Comparison of ENCODE assay signal across 8 cellular contexts in genomic region chr20:34675993-34676641, GRCh38. TPM values are rescaled to one million over a fixed set of nuclear protein-coding genes. Genes with fewer than 3 reads are reported as not detected.
DNase-seq lines count a peak whose midpoint lies in the region; ATAC-seq and TF ChIP-seq lines count a peak whose summit lies in the region.

No MANE protein-coding gene starts in this region.

- POLR2A ChIA-PET in BJ (lab: Charles Lee), result no interaction called here

- peak overlapping the region; percentile 82; the same call in 1 of the 2 replicates for H2AFZ ChIP-seq in KMS-11 (ENCODE audit: low read depth)

- H3K9ac ChIP-seq in KMS-11, result peak overlapping the region; percentile 89; the same call in 1 of the 2 replicates

- peak overlapping the region; percentile 87 to 99 (median 98) for H3K27ac Mint-ChIP-seq in naive B cell

- H3K27me3 Mint-ChIP-seq in naive B cell, result no peaks in the 10 kb centered on the region

- CTCF ChIA-PET in BJ (lab: Yijun Ruan, JAX), result interaction anchor here (1.3 kb wide), 1 partner anchor 363 kb away, joined by 3 read pairs; no protein-coding TSS in a partner anchor

- H3K27ac ChIP-seq in KMS-11 (0 out of 2 replicates have a peak overlapping the region, but pooled peaks have one; percentile 2), caudate nucleus (ENCODE audit: low read depth, low read length) (peak overlapping the region; percentile 58)

- H3K4me1 Mint-ChIP-seq in naive B cell, result peaks cover 13 to 19% (median 16%) of the 10 kb centered on the region in 3 donors

- H3K4me3 Mint-ChIP-seq in naive B cell, result peak overlapping the region; percentile 84 to 99 (median 98)

- H3K79me2 ChIP-seq in KMS-11 (ENCODE audit: insufficient read depth, low read depth), result peaks cover 44% of the 10 kb centered on the region; the same call in 1 of the 2 replicates

- peak overlapping the region; percentile 72 for H3K4me3 ChIP-seq in BJ (ENCODE audit: low read depth, low read length)
- no peak overlapping the region for H3K4me3 ChIP-seq in KMS-11 (IDR thresholded peaks at IDR 0.05; ENCODE audit: insufficient read depth, low read depth, low read length)

- H3K27me3 ChIP-seq in BJ (ENCODE audit: control insufficient read depth, insufficient read depth, low read length) (no peaks in the 10 kb centered on the region), KMS-11 (ENCODE audit: insufficient read depth, low read depth) (no peaks in the 10 kb centered on the region)

- H3K36me3 ChIP-seq in BJ (ENCODE audit: control insufficient read depth, insufficient read depth, low read length), result no peaks in the 10 kb centered on the region
- no peaks in the 10 kb centered on the region for H3K36me3 ChIP-seq in KMS-11 (ENCODE audit: insufficient read depth)

- H3K4me1 ChIP-seq in KMS-11 (ENCODE audit: low read depth, poor library complexity, severe bottlenecking), result peaks cover 29% of the 10 kb centered on the region

- ATAC-seq in naive B cell (ENCODE audit: low read depth in 2 of 2) (no peak), GM21825 (IDR thresholded peaks at IDR 0.05; ENCODE audit: unreplicated experiment) (no peak)

- no peak for TF ChIP-seq CTCF in BJ (IDR thresholded peaks at IDR 0.05; ENCODE audit: insufficient read depth, low read depth, low read length)
- no peak for TF ChIP-seq CTCF in KMS-11 (conservative IDR thresholded peaks at IDR 0.05; ENCODE audit: low read depth, low read length)

- no peaks in the 10 kb centered on the region for H3K9me3 Mint-ChIP-seq in naive B cell

- H4K20me1 ChIP-seq in KMS-11 (ENCODE audit: insufficient read depth), result no peaks in the 10 kb centered on the region

- DNase-seq in BJ (ENCODE audit: low read depth), result no peak
- DNase-seq in caudate nucleus (lab: John Stamatoyannopoulos, UW), result peak in 1 of 61 donors; percentile 41
- no peak for DNase-seq in naive B cell
- DNase-seq in COLO668 (lab: John Stamatoyannopoulos, UW; ENCODE audit: unreplicated experiment), result no peak
- no peak for DNase-seq in activated CD8-positive, alpha-beta memory T cell treated with anti-CD3 and anti-CD28 coated beads, Interleukin-2, amount 50 U/mL, for 4 hours
- no peak for DNase-seq in HT-29 (ENCODE audit: low spot score)

- H3K4me2 ChIP-seq in KMS-11, result peak overlapping the region; percentile 96

- H3K36me3 Mint-ChIP-seq in naive B cell, result no peaks in the 10 kb centered on the region

RNA-seq across cellular contexts. Expression of gene PIGU, which starts 0.8 kb away (rescaled TPM):
- polyA plus RNA-seq in BJ (2011; rRNA removed), result 35.2 and 45.3 TPM in 2 replicates
- 17.4 and 27.3 TPM in 2 replicates for polyA minus RNA-seq in BJ (2011; rRNA and poly(A)+ RNA removed)
- 10 to 100 TPM; 14.4 to 24.3 (median 22.5) TPM for polyA plus RNA-seq in naive B cell (ENCODE audit: low read depth in 6 of 6)
- total RNA-seq in HT-29 (2014; rRNA removed; shearing (Covaris generic)), result 28.9 and 36.2 TPM in 2 replicates

RNA-seq across cellular contexts. Expression of gene TP53INP2, which starts 28.0 kb away (rescaled TPM):
- 4.6 and 5.1 TPM in 2 replicates for polyA plus RNA-seq in BJ (2011; rRNA removed)
- polyA minus RNA-seq in BJ (2011; rRNA and poly(A)+ RNA removed), result 6.4 and 11.2 TPM in 2 replicates
- 1 to 10 TPM in 4 of 6 donors, under 1 TPM in 2; 0.57 to 1.7 (median 1.2) TPM for polyA plus RNA-seq in naive B cell (ENCODE audit: low read depth in 6 of 6)
- 3.9 and 4.3 TPM in 2 replicates for total RNA-seq in HT-29 (2014; rRNA removed; shearing (Covaris generic))
